ENCODE assay signal across 8 cellular contexts in genomic region chr9:91711755-91712591, GRCh38.
DNase-seq lines count a peak whose midpoint lies in the region; ATAC-seq lines count a peak whose summit lies in the region.

No MANE protein-coding gene starts in this region.

- peak; percentile 86 for ATAC-seq in HG03039 (IDR thresholded peaks at IDR 0.05; ENCODE audit: unreplicated experiment)

- DNase-seq in NCI-H82 (lab: John Stamatoyannopoulos, UW) = peak; percentile 6
- no peak for DNase-seq in NCI-H82 treated with DMSO at 0.1 percent for 48 hours (lab: John Stamatoyannopoulos, UW; ENCODE audit: unreplicated experiment)
- peak; percentile 8 for DNase-seq in SKM-1 (lab: John Stamatoyannopoulos, UW; ENCODE audit: unreplicated experiment)
- DNase-seq in cerebellar cortex (ENCODE audit: low spot score) = peak; percentile 7
- peak; percentile 24 for DNase-seq in stimulated activated CD8-positive, alpha-beta memory T cell treated with anti-CD3 and anti-CD28 coated beads, Interleukin-15, amount 100 ng/mL, for 1 hour (ENCODE audit: low read depth)
- no peak for DNase-seq in cerebellum (ENCODE audit: low spot score)
- DNase-seq in LoVo (ENCODE audit: low spot score) = no peak

Comparison
In these comparisons a context has a peak if more than half of its experiments do, and no peak if none do; other contexts are left out.
1. DNase-seq: peak in NCI-H82 (single experiment), SKM-1 (single experiment), cerebellar cortex (single experiment) and stimulated activated CD8-positive, alpha-beta memory T cell treated with anti-CD3 and anti-CD28 coated beads, Interleukin-15, amount 100 ng/mL, for 1 hour (single experiment); none in NCI-H82 treated with DMSO at 0.1 percent for 48 hours (single experiment), cerebellum (single experiment) and LoVo (single experiment).